ENCODE assay signal across 11 cellular contexts in genomic region chr14:104749958-104750529, GRCh38. TPM values are rescaled to one million over a fixed set of nuclear protein-coding genes. Genes with fewer than 3 reads are reported as not detected.
A peak's percentile ranks its signal among the peaks of the same experiment; 100 is the strongest.
DNase-seq lines count a peak whose midpoint lies in the region; ATAC-seq and TF ChIP-seq lines count a peak whose summit lies in the region.
"Had no signal": no experiment of that assay in that cellular context is flagged by ENCODE, and none has a peak within 500 bp of the region (broad histone marks: within the 10 kb centered on the region; RNA-seq: fewer than 3 reads in every experiment).

No MANE protein-coding gene starts in this region.

- intact Hi-C loops in PC-3 (cut with micrococcal nuclease), result no loop called here

- no peaks in the 10 kb centered on the region for H3K9me3 ChIP-seq in PC-3 (ENCODE audit: low read length)
- H3K9me3 ChIP-seq: SK-N-SH had no signal

- CTCF ChIA-PET in PC-3 (lab: Charles Lee), result interaction anchor here (1.1 kb wide), 1 partner anchor 19 kb away, joined by 4 read pairs; no protein-coding TSS in a partner anchor

- H3K4me2 ChIP-seq in PC-3 (ENCODE audit: low read length), result peak overlapping the region; percentile 6; the same call in 1 of the 2 replicates
- H3K4me2 ChIP-seq: SK-N-SH had no signal

- no peak overlapping the region for H3K9ac ChIP-seq in PC-3 (ENCODE audit: low read length)
- H3K9ac ChIP-seq: SK-N-SH had no signal

- H3K36me3 ChIP-seq in PC-3 (ENCODE audit: low read depth, low read length) (no peaks in the 10 kb centered on the region), H7 (replicated peaks; ENCODE audit: control insufficient read depth, insufficient read depth, low read length) (no peaks in the 10 kb centered on the region; the same call in 1 of the 2 replicates)

- H3F3A ChIP-seq in PC-3 (ENCODE audit: low read length, unreplicated experiment), result no peaks in the 10 kb centered on the region

- H3K79me2 ChIP-seq in PC-3 (ENCODE audit: low read length), result peaks cover 21% of the 10 kb centered on the region

- POLR2A ChIA-PET in PC-3 (lab: Charles Lee; ENCODE audit: unreplicated experiment), result no interaction called here

- peak; percentile 17 for DNase-seq in AG09309 (ENCODE audit: low read depth)
- peak; percentile 43 for DNase-seq in PC-3
- peak; percentile 87 for DNase-seq in foreskin melanocyte
- DNase-seq in H7, result no peak
- DNase-seq in UCSD-AML1 (lab: John Stamatoyannopoulos, UW; ENCODE audit: unreplicated experiment), result no peak
- DNase-seq in NCI-H524 (lab: John Stamatoyannopoulos, UW), result no peak
- DNase-seq: BE2C, NCI-H1048, NCI-H526 treated with DMSO at 0.1 percent for 48 hours, SK-N-SH had no signal

- H2AFZ ChIP-seq in PC-3 (ENCODE audit: low read length), result no peak overlapping the region

- H3K9me2 ChIP-seq in PC-3 (replicated peaks; ENCODE audit: low read length), result no peaks in the 10 kb centered on the region
- H3K9me2 ChIP-seq: SK-N-SH had no signal

- ATAC-seq in PC-3, result no peak
- ATAC-seq: activated CD4-positive, alpha-beta T cell treated with anti-CD3 and anti-CD28 coated beads for 36 hours had no signal

- peaks cover 16% of the 10 kb centered on the region for H4K20me1 ChIP-seq in PC-3 (ENCODE audit: low read length)

- H3K4me3 ChIP-seq in AG09309 (ENCODE audit: control insufficient read depth, low read depth, low read length) (no peak overlapping the region), PC-3 (ENCODE audit: low read length) (no peak overlapping the region), H7 (ENCODE audit: insufficient read depth, low read depth, low read length) (no peak overlapping the region)

- TF ChIP-seq CTCF in AG09309 (IDR thresholded peaks at IDR 0.05; ENCODE audit: control insufficient read depth, insufficient read depth, low read depth, low read length, missing control alignments), result no peak
- TF ChIP-seq CTCF in PC-3 (conservative IDR thresholded peaks at IDR 0.05; ENCODE audit: low read depth, low read length), result no peak

- H3K27ac ChIP-seq in PC-3 (ENCODE audit: low read length), result 0 out of 2 replicates have a peak overlapping the region, but pooled peaks have one; percentile 10

- BruUV-seq in PC-3 (replicated peaks; lab: Mats Ljungman, UMichigan), result no TSS peak

- H3K4me1 ChIP-seq in PC-3 (ENCODE audit: insufficient read depth, low read length), result peaks cover 39% of the 10 kb centered on the region
- H3K4me1 ChIP-seq: BE2C had no signal

- H3K27me3 ChIP-seq in PC-3 (ENCODE audit: low read length) (no peaks in the 10 kb centered on the region), H7 (ENCODE audit: control insufficient read depth, insufficient read depth, low read length) (no peaks in the 10 kb centered on the region)
- H3K27me3 ChIP-seq: BE2C had no signal

RNA-seq across cellular contexts. Expression of gene SIVA1, which starts 2.9 kb away (rescaled TPM):
- total RNA-seq in PC-3 (2014; rRNA removed), result 375 and 519 TPM in 2 replicates
- total RNA-seq in H7 (2014; rRNA removed; shearing (Covaris generic)), result 206 and 249 TPM in 2 replicates

RNA-seq across cellular contexts. Expression of gene ADSS1, which starts 26.0 kb away (rescaled TPM):
- 7.9 and 8.8 TPM in 2 replicates for total RNA-seq in PC-3 (2014; rRNA removed)
- total RNA-seq in H7 (2014; rRNA removed; shearing (Covaris generic)), result 10.3 and 11.2 TPM in 2 replicates

RNA-seq across cellular contexts. Expression of gene AKT1, which starts 45.5 kb away (rescaled TPM):
- 196 and 212 TPM in 2 replicates for total RNA-seq in PC-3 (2014; rRNA removed)
- 152 and 165 TPM in 2 replicates for total RNA-seq in H7 (2014; rRNA removed; shearing (Covaris generic))

RNA-seq across cellular contexts. Expression of gene ZBTB42, which starts 50.9 kb away (rescaled TPM):
- 9.2 and 11.3 TPM in 2 replicates for total RNA-seq in PC-3 (2014; rRNA removed)
- 9.1 and 9.5 TPM in 2 replicates for total RNA-seq in H7 (2014; rRNA removed; shearing (Covaris generic))

Comparison
In these comparisons a context has a peak if more than half of its experiments do, and no peak if none do; other contexts are left out.
1. DNase-seq: peak in AG09309 (single experiment), PC-3 (single experiment) and foreskin melanocyte (single experiment); none in H7 (single experiment), UCSD-AML1 (single experiment) and NCI-H524 (0 of 2).